In genomic region chr1:55893155-55893554, GRCh38 we compare ENCODE assay signal across 10 cellular contexts.
DNase-seq lines count a peak whose midpoint lies in the region; TF ChIP-seq lines count a peak whose summit lies in the region.
"Had no signal": no experiment of that assay in that cellular context is flagged by ENCODE, and none has a peak within 500 bp of the region (broad histone marks: within the 10 kb centered on the region; RNA-seq: fewer than 3 reads in every experiment).

No MANE protein-coding gene starts in this region.

- no peaks in the 10 kb centered on the region for H3K79me1 ChIP-seq in H9 (ENCODE audit: insufficient read depth, low read depth, low read length, poor library complexity, severe bottlenecking)
- H3K79me1 ChIP-seq in neuronal stem cell (ENCODE audit: low read depth, low read length), result no peaks in the 10 kb centered on the region

- H3K9ac ChIP-seq in H9 (ENCODE audit: extremely low read depth, insufficient read length, low read length) (no peak overlapping the region), neuronal stem cell (ENCODE audit: low read depth, low read length, poor library complexity) (no peak overlapping the region)

- DNase-seq in BJ (ENCODE audit: low read depth), result no peak
- no peak for DNase-seq in H9
- DNase-seq in RPMI7951 (ENCODE audit: low read depth), result peak; percentile 70
- DNase-seq in hepatocyte (ENCODE audit: low spot score), result peak; percentile 43
- no peak for DNase-seq in midbrain (lab: John Stamatoyannopoulos, UW)
- DNase-seq in stimulated activated CD8-positive, alpha-beta memory T cell treated with anti-CD3 and anti-CD28 coated beads, Interleukin-4, amount 100 ng/mL, for 48 hours, result no peak
- no peak for DNase-seq in mesenteric fat pad (ENCODE audit: low spot score)
- no peak for DNase-seq in neuronal stem cell (ENCODE audit: low spot score)
- DNase-seq: NCI-H345 had no signal

- no peaks in the 10 kb centered on the region for H3K23me2 ChIP-seq in H9 (ENCODE audit: insufficient read length, low read depth, low read length, poor library complexity, severe bottlenecking)

- CTCF ChIA-PET in BJ (lab: Yijun Ruan, JAX), result interaction anchor here (0.7 to 1.2 kb wide), 2 partner anchors 17 to 19 kb away, joined by 3 read pairs; no protein-coding TSS in a partner anchor

- no peak overlapping the region for H4K91ac ChIP-seq in H9 (ENCODE audit: insufficient read length, low read depth, low read length)
- H4K91ac ChIP-seq in neuronal stem cell (ENCODE audit: low read depth, low read length, poor library complexity), result no peak overlapping the region

- no peak overlapping the region for H2BK5ac ChIP-seq in H9 (ENCODE audit: insufficient read length, low read length)
- no peak overlapping the region for H2BK5ac ChIP-seq in neuronal stem cell (ENCODE audit: low read length)

- no peak overlapping the region for H3K27ac Mint-ChIP-seq in H9

- no peak overlapping the region for H2BK20ac ChIP-seq in H9 (ENCODE audit: low read depth, low read length, poor library complexity, severe bottlenecking)

- H3K9me3 ChIP-seq in H9 (ENCODE audit: control insufficient read depth, low read depth, low read length) (no peaks in the 10 kb centered on the region), hepatocyte (ENCODE audit: low read depth) (peaks cover 9% of the 10 kb centered on the region), neuronal stem cell (replicated peaks in 1 of 2; ENCODE audit: control insufficient read depth in 2 of 2, insufficient read depth in 1 of 2, low read depth in 1 of 2, low read length in 2 of 2) (no peaks in the 10 kb centered on the region)

- no peaks in the 10 kb centered on the region for H3K9me2 ChIP-seq in hepatocyte (replicated peaks; ENCODE audit: insufficient read depth)

- H2AK5ac ChIP-seq in H9 (ENCODE audit: insufficient read length, low read length), result no peak overlapping the region
- no peak overlapping the region for H2AK5ac ChIP-seq in neuronal stem cell (ENCODE audit: low read depth, low read length)

- POLR2A ChIA-PET in BJ (lab: Charles Lee), result no interaction called here

- H3K56ac ChIP-seq in H9 (ENCODE audit: insufficient read length, low read depth, low read length), result no peak overlapping the region

- H3K27ac ChIP-seq in H9 (ENCODE audit: insufficient read length, low read depth, low read length) (no peak overlapping the region), hepatocyte (no peak overlapping the region), neuronal stem cell (replicated peaks; ENCODE audit: low read length) (no peak overlapping the region)
- H3K27ac ChIP-seq: ascending aorta had no signal

- H3K18ac ChIP-seq in H9 (ENCODE audit: insufficient read length, low read depth, low read length), result no peak overlapping the region
- H3K18ac ChIP-seq in neuronal stem cell (ENCODE audit: low read length), result no peak overlapping the region

- H2BK120ac ChIP-seq in H9 (ENCODE audit: low read depth, low read length, poor library complexity, severe bottlenecking) (no peak overlapping the region), neuronal stem cell (ENCODE audit: low read depth, low read length) (no peak overlapping the region)

- peaks cover 0 to 11% (median 0%) of the 10 kb centered on the region in 3 experiments; a peak in 2 of 7 replicates for H3K36me3 Mint-ChIP-seq in H9 (ENCODE audit: insufficient read depth in 1 of 3, low read depth in 3 of 3)

- H3K4ac ChIP-seq in H9 (ENCODE audit: low read depth, low read length) (no peak overlapping the region), neuronal stem cell (ENCODE audit: low read length) (no peak overlapping the region)

- H4K8ac ChIP-seq in H9 (replicated peaks; ENCODE audit: insufficient read length, low read depth, low read length) (no peak overlapping the region), neuronal stem cell (ENCODE audit: low read depth, low read length) (no peak overlapping the region)

- H2BK12ac ChIP-seq in H9 (ENCODE audit: insufficient read length, low read depth, low read length) (no peak overlapping the region), neuronal stem cell (ENCODE audit: low read length) (no peak overlapping the region)

- no peaks in the 10 kb centered on the region for H3K27me3 ChIP-seq in BJ (ENCODE audit: control insufficient read depth, insufficient read depth, low read length)
- H3K27me3 ChIP-seq in H9 (ENCODE audit: insufficient read depth, low read length), result no peaks in the 10 kb centered on the region
- H3K27me3 ChIP-seq in hepatocyte, result no peaks in the 10 kb centered on the region
- no peaks in the 10 kb centered on the region for H3K27me3 ChIP-seq in neuronal stem cell (ENCODE audit: control insufficient read depth in 3 of 3, insufficient read depth in 3 of 3, low read depth in 1 of 3, low read length in 3 of 3)
- H3K27me3 ChIP-seq: ascending aorta had no signal

- no peaks in the 10 kb centered on the region for H3K79me2 ChIP-seq in H9 (ENCODE audit: insufficient read depth, low read length)
- H3K79me2 ChIP-seq in hepatocyte, result no peaks in the 10 kb centered on the region

- H3K4me3 Mint-ChIP-seq in H9, result no peak overlapping the region

- H4K5ac ChIP-seq in H9 (ENCODE audit: insufficient read length, low read depth, low read length), result no peak overlapping the region

- no peaks in the 10 kb centered on the region for H3K4me1 ChIP-seq in H9 (ENCODE audit: insufficient read depth, low read length)
- no peaks in the 10 kb centered on the region for H3K4me1 ChIP-seq in hepatocyte (ENCODE audit: insufficient read depth)
- H3K4me1 ChIP-seq in neuronal stem cell (ENCODE audit: control insufficient read depth in 2 of 2, insufficient read depth in 1 of 2, low read depth in 1 of 2, low read length in 2 of 2), result no peaks in the 10 kb centered on the region
- H3K4me1 ChIP-seq: ascending aorta had no signal

- H3K4me2 ChIP-seq in H9 (ENCODE audit: insufficient read depth, insufficient read length, low read length), result no peak overlapping the region
- no peak overlapping the region for H3K4me2 ChIP-seq in hepatocyte
- no peak overlapping the region for H3K4me2 ChIP-seq in neuronal stem cell (ENCODE audit: insufficient read depth, low read length, poor library complexity, severe bottlenecking)

- no peak overlapping the region for H3K14ac ChIP-seq in H9 (ENCODE audit: insufficient read depth, low read length)
- no peak overlapping the region for H3K14ac ChIP-seq in neuronal stem cell (ENCODE audit: low read length)

- H3K4me1 Mint-ChIP-seq in H9, result no peaks in the 10 kb centered on the region

- H3T11ph ChIP-seq in H9 (ENCODE audit: low read length), result no peak overlapping the region

- H3K36me3 ChIP-seq in BJ (ENCODE audit: control insufficient read depth, insufficient read depth, low read length) (no peaks in the 10 kb centered on the region), hepatocyte (replicated peaks; ENCODE audit: insufficient read depth, low read depth) (no peaks in the 10 kb centered on the region), neuronal stem cell (replicated peaks in 1 of 2; ENCODE audit: control insufficient read depth in 2 of 2, insufficient read depth in 2 of 2, low read length in 2 of 2) (no peaks in the 10 kb centered on the region)
- H3K36me3 ChIP-seq: ascending aorta had no signal

- peak; percentile 22; the same call in 1 of the 2 replicates for TF ChIP-seq CTCF in BJ (IDR thresholded peaks at IDR 0.05; ENCODE audit: insufficient read depth, low read depth, low read length)
- TF ChIP-seq CTCF in H9 (conservative IDR thresholded peaks at IDR 0.05), result peak; percentile 68
- TF ChIP-seq CTCF in hepatocyte (IDR thresholded peaks at IDR 0.05; ENCODE audit: poor library complexity), result peak; percentile 22

- H4K20me1 ChIP-seq in H9 (ENCODE audit: control insufficient read depth, insufficient read depth, insufficient read length) (no peaks in the 10 kb centered on the region), hepatocyte (ENCODE audit: insufficient read depth, poor library complexity, severe bottlenecking) (no peaks in the 10 kb centered on the region)

- peaks cover 5 to 13% of the 10 kb centered on the region in 2 experiments; a peak in 4 of 5 replicates for H3K9me3 Mint-ChIP-seq in H9

- H3K4me3 ChIP-seq in BJ (ENCODE audit: low read depth, low read length) (no peak overlapping the region), hepatocyte (no peak overlapping the region), neuronal stem cell (ENCODE audit: low read length in 2 of 2) (no peak overlapping the region)
- H3K4me3 ChIP-seq: ascending aorta had no signal

- no CpG with 5 or more reads among the region's 2 CpGs for WGBS in H9 (ENCODE audit: extremely low coverage, insufficient read length, low lambda C conversion rate)
- WGBS in hepatocyte (ENCODE audit: low lambda C conversion rate, missing lambda C conversion rate), result 27% methylated on average over 2 of the region's 2 CpGs
- WGBS in neuronal stem cell (ENCODE audit: extremely low coverage in 2 of 2, insufficient read length in 2 of 2, insufficient replicate concordance in 1 of 2), 2 donors, result no CpG with 5 or more reads among the region's 2 CpGs

- H3K27me3 Mint-ChIP-seq in H9 (ENCODE audit: low read depth), result no peaks in the 10 kb centered on the region

- no peak overlapping the region for H3K23ac ChIP-seq in H9 (ENCODE audit: insufficient read length, low read depth, low read length)
- H3K23ac ChIP-seq in neuronal stem cell (ENCODE audit: low read depth, low read length, poor library complexity), result no peak overlapping the region

- no peak overlapping the region for H2AFZ ChIP-seq in H9 (ENCODE audit: low read length)
- H2AFZ ChIP-seq in hepatocyte, result no peak overlapping the region
- no peak overlapping the region for H2AFZ ChIP-seq in neuronal stem cell (ENCODE audit: low read length)

- no peak overlapping the region for H2BK15ac ChIP-seq in H9 (ENCODE audit: low read depth, low read length)
- H2BK15ac ChIP-seq in neuronal stem cell (ENCODE audit: low read length), result no peak overlapping the region

Comparison
In these comparisons a context has a peak if more than half of its experiments do, and no peak if none do; other contexts are left out.
1. DNase-seq: peak in RPMI7951 (single experiment) and hepatocyte (single experiment); none in BJ (single experiment), H9 (single experiment), midbrain (single experiment), stimulated activated CD8-positive, alpha-beta memory T cell treated with anti-CD3 and anti-CD28 coated beads, Interleukin-4, amount 100 ng/mL, for 48 hours (single experiment), mesenteric fat pad (single experiment) and neuronal stem cell (single experiment).
2. Peak in every context shown above with its lines, with median percentiles within 50 percentile points of each other: CTCF ChIP-seq.